ENCODE assay signal across 7 cellular contexts in the genomic region with DNA sequence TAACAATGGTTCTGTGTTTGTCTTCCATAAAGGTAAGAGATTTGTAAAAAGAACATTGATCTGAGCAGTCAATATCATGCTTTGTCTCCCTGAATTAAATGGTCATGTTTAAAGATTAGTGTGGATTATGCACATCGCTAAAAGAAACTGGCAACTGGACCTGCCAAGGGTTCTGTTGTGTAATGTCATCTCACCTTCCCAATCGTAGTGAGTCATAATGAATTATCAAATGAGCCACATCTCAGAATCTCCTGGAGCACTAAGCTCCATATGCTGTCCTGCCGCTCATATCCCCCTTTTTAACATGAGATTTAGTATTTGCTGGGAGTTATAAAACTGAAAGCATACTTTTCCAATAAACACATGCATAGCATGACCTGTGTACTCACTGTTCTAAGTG.
"Had no signal": no experiment of that assay in that cellular context is flagged by ENCODE, and none has a peak within 500 bp of the region (broad histone marks: within the 10 kb centered on the region; RNA-seq: fewer than 3 reads in every experiment).

No MANE protein-coding gene starts in this region.

- ATAC-seq: GM23338 had no signal

- H3K4me3 ChIP-seq: GM23338 had no signal

- FAIRE-seq: H1, H54, HTR-8/SVneo had no signal

- DNase-seq: H9, HCEC 1CT, IMR-90 had no signal

- H3K4me2 ChIP-seq: GM23338 had no signal
